In the genomic region with DNA sequence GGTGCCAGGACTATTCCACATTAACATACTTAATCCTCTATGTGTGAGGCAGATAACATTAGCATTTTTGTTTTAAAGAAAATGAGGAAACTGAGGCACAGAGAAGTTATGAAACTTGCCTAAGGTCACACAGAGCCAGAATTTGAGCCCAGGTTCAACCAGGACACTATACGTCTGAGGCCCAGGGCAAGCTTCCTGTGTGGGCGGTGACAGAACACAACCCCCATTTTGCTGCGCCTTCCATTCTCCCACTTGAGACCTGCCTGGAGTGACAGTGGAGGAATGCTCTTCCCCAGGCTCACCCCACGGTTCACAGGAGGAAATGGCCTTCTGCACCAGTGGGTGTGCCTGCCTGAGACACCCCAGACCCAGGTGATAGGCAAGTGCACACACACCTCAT, we compare ENCODE assay signal across 13 cellular contexts.
A peak's percentile ranks its signal among the peaks of the same experiment; 100 is the strongest.
DNase-seq lines count a peak whose midpoint lies in the region; ATAC-seq and TF ChIP-seq lines count a peak whose summit lies in the region.
"Had no signal": no experiment of that assay in that cellular context is flagged by ENCODE, and none has a peak within 500 bp of the region (broad histone marks: within the 10 kb centered on the region; RNA-seq: fewer than 3 reads in every experiment).

No MANE protein-coding gene starts in this region.

- no peak for DNase-seq in CD4-positive, alpha-beta memory T cell
- DNase-seq in nephron progenitor cell = no peak
- DNase-seq in cerebellar nuclear complex (lab: John Stamatoyannopoulos, UW) = no peak
- DNase-seq in NCI-H226 = no peak
- DNase-seq: activated gamma-delta T cell treated with Interleukin-2 at 50 U/mL for 16 hours, foreskin keratinocyte, NCI-H1048 had no signal

- no peak for ATAC-seq in HG02870 (IDR thresholded peaks at IDR 0.05; ENCODE audit: unreplicated experiment)
- ATAC-seq in HG03159 (IDR thresholded peaks at IDR 0.05; ENCODE audit: unreplicated experiment) = no peak

- no peaks in the 10 kb centered on the region for H3K27me3 Mint-ChIP-seq in CD4-positive, alpha-beta memory T cell
- peaks cover 49% of the 10 kb centered on the region for H3K27me3 Mint-ChIP-seq in nephron progenitor cell (ENCODE audit: low read depth, poor library complexity)

- peaks cover 42% of the 10 kb centered on the region for H3K4me1 ChIP-seq in CD4-positive, alpha-beta memory T cell (ENCODE audit: insufficient read depth, low read length)

- POLR2A ChIA-PET in CD4-positive, alpha-beta memory T cell (lab: Charles Lee; ENCODE audit: partially characterized antibody) = interaction anchor here (0.6 to 1.2 kb wide), 2 partner anchors 12 to 20 kb away, joined by 3 to 4 read pairs; no protein-coding TSS in a partner anchor

- peaks cover 16 to 38% (median 25%) of the 10 kb centered on the region in 4 donors for H3K4me1 Mint-ChIP-seq in CD4-positive, alpha-beta memory T cell
- peaks cover 56% of the 10 kb centered on the region for H3K4me1 Mint-ChIP-seq in nephron progenitor cell

- H3K9me3 ChIP-seq in CD4-positive, alpha-beta memory T cell (ENCODE audit: control insufficient read depth in 1 of 2, low read length in 2 of 2) = no peaks in the 10 kb centered on the region

- H3K27me3 ChIP-seq in CD4-positive, alpha-beta memory T cell (ENCODE audit: insufficient read depth, low read length) = no peaks in the 10 kb centered on the region
- H3K27me3 ChIP-seq: foreskin keratinocyte had no signal

- intact Hi-C loops in CD4-positive, alpha-beta memory T cell (cut with micrococcal nuclease) = loop anchor here (1.0 kb wide), 1 partner anchor 13 kb away; no protein-coding TSS in a partner anchor

- no peaks in the 10 kb centered on the region for H3K36me3 Mint-ChIP-seq in CD4-positive, alpha-beta memory T cell
- no peaks in the 10 kb centered on the region for H3K36me3 Mint-ChIP-seq in nephron progenitor cell (ENCODE audit: low read depth)

- CTCF ChIA-PET in CD4-positive, alpha-beta memory T cell (lab: Charles Lee; ENCODE audit: partially characterized antibody) = interaction anchor here (7.3 kb wide), 1 partner anchor 87 kb away, joined by 103 read pairs; no protein-coding TSS in a partner anchor

- H3K27ac ChIP-seq in CD4-positive, alpha-beta memory T cell (ENCODE audit: low read depth, low read length) = no peak overlapping the region
- peak overlapping the region; percentile 80 for H3K27ac ChIP-seq in angular gyrus (ENCODE audit: low read depth, low read length)
- H3K27ac ChIP-seq: C4-2B, foreskin keratinocyte had no signal

- H3K4me3 Mint-ChIP-seq in CD4-positive, alpha-beta memory T cell = peak overlapping the region; percentile 14 to 76 (median 61)
- H3K4me3 Mint-ChIP-seq in nephron progenitor cell = peak overlapping the region; percentile 42

- H3K36me3 ChIP-seq in CD4-positive, alpha-beta memory T cell (ENCODE audit: insufficient read depth, low read length) = no peaks in the 10 kb centered on the region

- no peak overlapping the region for H3K4me3 ChIP-seq in CD4-positive, alpha-beta memory T cell (ENCODE audit: low read length in 2 of 2)
- H3K4me3 ChIP-seq in GM12875 (ENCODE audit: low read depth, low read length) = peak overlapping the region; percentile 89
- H3K4me3 ChIP-seq: lung had no signal

- H3K27ac Mint-ChIP-seq in CD4-positive, alpha-beta memory T cell = peak overlapping the region; percentile 17 to 88 (median 63)
- no peak overlapping the region for H3K27ac Mint-ChIP-seq in nephron progenitor cell

- TF ChIP-seq CTCF in GM12875 (IDR thresholded peaks at IDR 0.05; ENCODE audit: borderline replicate concordance, insufficient read depth, low read depth, low read length) (no peak), nephron progenitor cell (IDR thresholded peaks at IDR 0.05) (no peak)

- no peaks in the 10 kb centered on the region for H3K9me3 Mint-ChIP-seq in CD4-positive, alpha-beta memory T cell
- no peaks in the 10 kb centered on the region for H3K9me3 Mint-ChIP-seq in nephron progenitor cell
